ENCODE assay signal across 26 cellular contexts in the genomic region with DNA sequence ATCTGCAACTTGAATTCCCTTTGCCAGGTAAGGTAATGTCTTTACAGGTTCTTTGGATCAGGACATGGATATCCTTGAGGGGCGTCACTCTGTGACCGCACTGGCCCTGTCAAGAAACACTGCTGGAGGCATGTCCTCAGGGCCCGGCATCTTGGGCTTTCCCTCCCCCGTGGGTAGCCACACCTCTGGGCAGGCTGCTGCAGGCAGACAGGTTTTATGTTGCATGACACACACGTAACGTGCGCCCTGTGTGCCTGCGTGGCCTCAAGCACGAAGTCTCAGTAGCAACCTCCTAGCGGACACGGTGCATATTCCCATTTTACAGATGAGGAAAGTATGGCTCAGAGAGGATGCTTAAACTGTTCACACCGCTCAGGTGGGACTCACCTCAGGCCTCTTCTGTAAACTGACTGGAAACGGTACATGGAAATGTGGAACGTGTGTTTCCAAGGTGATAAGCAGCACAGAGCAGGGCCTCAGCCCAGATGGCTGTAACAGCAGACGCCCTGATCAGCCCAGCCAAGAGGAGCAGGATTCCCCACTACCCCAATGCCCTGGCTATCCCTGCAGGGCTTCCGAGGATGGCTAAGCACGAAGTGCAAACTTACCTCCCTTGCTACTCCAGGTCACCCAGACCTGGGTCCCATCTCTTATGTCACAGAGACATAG.
A peak's percentile ranks its signal among the peaks of the same experiment; 100 is the strongest.
DNase-seq lines count a peak whose midpoint lies in the region; ATAC-seq and TF ChIP-seq lines count a peak whose summit lies in the region.
"Had no signal": no experiment of that assay in that cellular context is flagged by ENCODE, and none has a peak within 500 bp of the region (broad histone marks: within the 10 kb centered on the region; RNA-seq: fewer than 3 reads in every experiment).

No MANE protein-coding gene starts in this region.

- no peak overlapping the region for H2BK120ac ChIP-seq in neuronal stem cell (ENCODE audit: low read depth, low read length)

- no peaks in the 10 kb centered on the region for H3K79me2 ChIP-seq in neural progenitor cell (ENCODE audit: low read depth)

- H3K4me1 ChIP-seq in RWPE2 (ENCODE audit: insufficient read depth, poor library complexity, severe bottlenecking), result no peaks in the 10 kb centered on the region
- no peaks in the 10 kb centered on the region for H3K4me1 ChIP-seq in neuronal stem cell (ENCODE audit: control insufficient read depth in 2 of 2, insufficient read depth in 1 of 2, low read depth in 1 of 2, low read length in 2 of 2)
- H3K4me1 ChIP-seq in suprapubic skin, result no peaks in the 10 kb centered on the region
- no peaks in the 10 kb centered on the region for H3K4me1 ChIP-seq in neural progenitor cell

- no peak for TF ChIP-seq CTCF in RWPE2 (IDR thresholded peaks at IDR 0.05; ENCODE audit: poor library complexity, severe bottlenecking)
- no peak for TF ChIP-seq CTCF in chondrocyte (IDR thresholded peaks at IDR 0.05)
- TF ChIP-seq CTCF in suprapubic skin (IDR thresholded peaks at IDR 0.05), result no peak
- TF ChIP-seq CTCF in neural progenitor cell (IDR thresholded peaks at IDR 0.05), result no peak

- H3K27ac ChIP-seq in RWPE2 (ENCODE audit: poor library complexity, severe bottlenecking) (no peak overlapping the region), neuronal stem cell (replicated peaks; ENCODE audit: low read length) (no peak overlapping the region), suprapubic skin (no peak overlapping the region), neural progenitor cell (no peak overlapping the region)
- H3K27ac ChIP-seq: C4-2B, GM23248 had no signal

- peaks cover 2% of the 10 kb centered on the region for H3K36me3 Mint-ChIP-seq in chondrocyte (ENCODE audit: low read depth)
- H3K36me3 Mint-ChIP-seq in neural progenitor cell, result no peaks in the 10 kb centered on the region
- H3K36me3 Mint-ChIP-seq: CD8-positive, alpha-beta T cell had no signal

- H3K14ac ChIP-seq in neuronal stem cell (ENCODE audit: low read length), result no peak overlapping the region

- no peaks in the 10 kb centered on the region for H3K9me3 ChIP-seq in RWPE2 (ENCODE audit: severe bottlenecking)
- H3K9me3 ChIP-seq in neuronal stem cell (replicated peaks in 1 of 2; ENCODE audit: control insufficient read depth in 2 of 2, insufficient read depth in 1 of 2, low read depth in 1 of 2, low read length in 2 of 2), result peaks cover 0 to 2% of the 10 kb centered on the region in 2 donors
- H3K9me3 ChIP-seq in suprapubic skin, result no peaks in the 10 kb centered on the region
- H3K9me3 ChIP-seq in neural progenitor cell (ENCODE audit: low read depth), result peaks cover 4% of the 10 kb centered on the region

- no peak overlapping the region for H3K18ac ChIP-seq in neuronal stem cell (ENCODE audit: low read length)

- no peak overlapping the region for H4K91ac ChIP-seq in neuronal stem cell (ENCODE audit: low read depth, low read length, poor library complexity)

- H2BK5ac ChIP-seq in neuronal stem cell (ENCODE audit: low read length), result no peak overlapping the region

- no peaks in the 10 kb centered on the region for H4K20me1 ChIP-seq in neural progenitor cell (ENCODE audit: low read depth)

- no peak for TF ChIP-seq EP300 in suprapubic skin (IDR thresholded peaks at IDR 0.05)

- no peak overlapping the region for H3K4ac ChIP-seq in neuronal stem cell (ENCODE audit: low read length)

- H3K27ac Mint-ChIP-seq in chondrocyte (ENCODE audit: unreplicated experiment), result no peak overlapping the region
- no peak overlapping the region for H3K27ac Mint-ChIP-seq in neural progenitor cell
- H3K27ac Mint-ChIP-seq: B cell; CD8-positive, alpha-beta T cell; H9; HFFc6 had no signal

- no peak overlapping the region for H4K8ac ChIP-seq in neuronal stem cell (ENCODE audit: low read depth, low read length)

- no peak overlapping the region for H3K4me3 Mint-ChIP-seq in chondrocyte (ENCODE audit: unreplicated experiment)
- H3K4me3 Mint-ChIP-seq in neural progenitor cell, result no peak overlapping the region
- H3K4me3 Mint-ChIP-seq: B cell; CD8-positive, alpha-beta T cell; H9; HFFc6 had no signal

- DNase-seq in RWPE2 (ENCODE audit: low spot score) (peak; percentile 15), chondrocyte (ENCODE audit: low spot score) (peak; percentile 77), neuronal stem cell (ENCODE audit: low spot score) (no peak), suprapubic skin (ENCODE audit: low spot score in 2 of 2) (peak; percentile 46 to 56), COLO829 (ENCODE audit: low spot score) (no peak), neural progenitor cell (ENCODE audit: low spot score) (no peak), left colon (no peak), DMS53 treated with DMSO at 0.1 percent for 48 hours (lab: John Stamatoyannopoulos, UW; ENCODE audit: unreplicated experiment) (no peak)
- DNase-seq: CD8-positive, alpha-beta T cell; DMS 273 treated with DMSO at 0.1 percent for 48 hours; DMS79 treated with DMSO at 0.1 percent for 48 hours; GF-D8; GM23248; H9; HFFc6; MV-4-11; NCI-H1105; NCI-H1436 treated with DMSO at 0.1 percent for 48 hours; NCI-H187 treated with DMSO at 0.1 percent for 48 hours; NCI-H2171 treated with DMSO at 0.1 percent for 48 hours; NCI-H524 treated with DMSO at 0.1 percent for 48 hours; NCI-H774 had no signal

- H3K9ac ChIP-seq in neuronal stem cell (ENCODE audit: low read depth, low read length, poor library complexity), result peak overlapping the region; percentile 34
- no peak overlapping the region for H3K9ac ChIP-seq in neural progenitor cell
- H3K9ac ChIP-seq: GM23248 had no signal

- H3K4me2 ChIP-seq in neuronal stem cell (ENCODE audit: insufficient read depth, low read length, poor library complexity, severe bottlenecking), result no peak overlapping the region
- no peak overlapping the region for H3K4me2 ChIP-seq in neural progenitor cell

- H3K27me3 ChIP-seq in RWPE2 (ENCODE audit: insufficient read depth, poor library complexity, severe bottlenecking) (no peaks in the 10 kb centered on the region), neuronal stem cell (ENCODE audit: control insufficient read depth in 3 of 3, insufficient read depth in 3 of 3, low read depth in 1 of 3, low read length in 3 of 3) (no peaks in the 10 kb centered on the region), suprapubic skin (peaks cover 6% of the 10 kb centered on the region), neural progenitor cell (no peaks in the 10 kb centered on the region)

- H2AK5ac ChIP-seq in neuronal stem cell (ENCODE audit: low read depth, low read length), result no peak overlapping the region

- H2BK12ac ChIP-seq in neuronal stem cell (ENCODE audit: low read length), result no peak overlapping the region

- H2AFZ ChIP-seq in neuronal stem cell (ENCODE audit: low read length) (no peak overlapping the region), neural progenitor cell (replicated peaks) (no peak overlapping the region)
- H2AFZ ChIP-seq: GM23248 had no signal

- intact Hi-C loops in left colon (cut with DNase I, micrococcal nuclease), result no loop called here

- no peak overlapping the region for H2BK15ac ChIP-seq in neuronal stem cell (ENCODE audit: low read length)

- no peak for TF ChIP-seq POLR2A in suprapubic skin (IDR thresholded peaks at IDR 0.05)

- H3K23ac ChIP-seq in neuronal stem cell (ENCODE audit: low read depth, low read length, poor library complexity), result no peak overlapping the region

- no peaks in the 10 kb centered on the region for H3K79me1 ChIP-seq in neuronal stem cell (ENCODE audit: low read depth, low read length)

- ATAC-seq in RWPE2 (ENCODE audit: low read depth) (no peak), left colon (no peak)
- ATAC-seq: CD8-positive, alpha-beta T cell; HepG2; K562 had no signal

- H3K4me1 Mint-ChIP-seq in chondrocyte (ENCODE audit: low read depth), result no peaks in the 10 kb centered on the region
- no peaks in the 10 kb centered on the region for H3K4me1 Mint-ChIP-seq in neural progenitor cell
- H3K4me1 Mint-ChIP-seq: B cell, H9 had no signal

- no peaks in the 10 kb centered on the region for H3K36me3 ChIP-seq in RWPE2 (ENCODE audit: low read depth)
- H3K36me3 ChIP-seq in neuronal stem cell (replicated peaks in 1 of 2; ENCODE audit: control insufficient read depth in 2 of 2, insufficient read depth in 2 of 2, low read length in 2 of 2), result no peaks in the 10 kb centered on the region
- no peaks in the 10 kb centered on the region for H3K36me3 ChIP-seq in suprapubic skin
- no peaks in the 10 kb centered on the region for H3K36me3 ChIP-seq in neural progenitor cell

- H3K27me3 Mint-ChIP-seq in chondrocyte (ENCODE audit: low read depth) (no peaks in the 10 kb centered on the region), neural progenitor cell (ENCODE audit: insufficient read depth, low read depth) (peaks cover 11% of the 10 kb centered on the region)
- H3K27me3 Mint-ChIP-seq: B cell had no signal

- H3K4me3 ChIP-seq in RWPE2 (ENCODE audit: severe bottlenecking) (no peak overlapping the region), neuronal stem cell (ENCODE audit: low read length in 2 of 2) (no peak overlapping the region), suprapubic skin (no peak overlapping the region), neural progenitor cell (no peak overlapping the region)
- H3K4me3 ChIP-seq: GM23248, K562 had no signal

- H3K9me3 Mint-ChIP-seq in chondrocyte (ENCODE audit: low read depth) (peaks cover 43% of the 10 kb centered on the region), neural progenitor cell (peaks cover 7% of the 10 kb centered on the region)

- WGBS in neuronal stem cell (ENCODE audit: extremely low coverage in 2 of 2, insufficient read length in 2 of 2, insufficient replicate concordance in 1 of 2), 2 donors, result no CpG with 5 or more reads among the region's 17 CpGs
- WGBS in suprapubic skin, result 73% methylated on average over 15 of the region's 17 CpGs

- no peaks in the 10 kb centered on the region for H3F3A ChIP-seq in neural progenitor cell (ENCODE audit: low read depth)

Comparison
In these comparisons a context has a peak if more than half of its experiments do, and no peak if none do; other contexts are left out.
1. DNase-seq: peak in RWPE2 (single experiment), chondrocyte (single experiment) and suprapubic skin (2 of 2); none in neuronal stem cell (single experiment), COLO829 (single experiment), neural progenitor cell (single experiment), left colon (0 of 2) and DMS53 treated with DMSO at 0.1 percent for 48 hours (single experiment).